Comparison of ENCODE assay signal across 1 cellular context in genomic region chr16:81444448-81445121, GRCh38.
TF ChIP-seq lines count a peak whose summit lies in the region.

Gene CMIP, plus strand, starts transcription at chr16:81444808.

TF ChIP-seq in HepG2, 621 proteins besides CTCF, POLR2A, EP300 and RAD21 (continued from another document):
- TF ChIP-seq ZNF362 (CRISPR knock-in tag; IDR thresholded peaks at IDR 0.05; ENCODE audit: borderline replicate concordance) (no peak), YY1 (IDR thresholded peaks at IDR 0.05; ENCODE audit: insufficient read depth, insufficient replicate concordance, low read depth, low read length) (peak; percentile 64), MZF1 (CRISPR knock-in tag; IDR thresholded peaks at IDR 0.05; ENCODE audit: borderline replicate concordance) (no peak), ZBTB14 (CRISPR knock-in tag; IDR thresholded peaks at IDR 0.05) (peak; percentile 75), ERF (CRISPR knock-in tag; IDR thresholded peaks at IDR 0.05) (no peak), FOXA1 (IDR thresholded peaks at IDR 0.05) (no peak), FOXA1 (CRISPR knock-in tag; IDR thresholded peaks at IDR 0.05) (peak; percentile 51; the same call in 1 of the 2 replicates), NBN (conservative IDR thresholded peaks at IDR 0.05) (no peak), SP1 (IDR thresholded peaks at IDR 0.05) (no peak), SP1 (CRISPR knock-in tag; IDR thresholded peaks at IDR 0.05) (peak; percentile 45; the same call in 1 of the 2 replicates), ZNF770 (CRISPR knock-in tag; IDR thresholded peaks at IDR 0.05) (no peak), GPN1 (CRISPR knock-in tag; IDR thresholded peaks at IDR 0.05; ENCODE audit: borderline replicate concordance) (no peak), ZSCAN31 (CRISPR knock-in tag; IDR thresholded peaks at IDR 0.05; ENCODE audit: low read depth) (no peak), ARID4A (CRISPR knock-in tag; IDR thresholded peaks at IDR 0.05; ENCODE audit: borderline replicate concordance) (0 out of 2 replicates have a peak, but pooled peaks have one; percentile 9), ZBTB1 (CRISPR knock-in tag; IDR thresholded peaks at IDR 0.05; ENCODE audit: borderline replicate concordance) (no peak), ZNF253 (CRISPR knock-in tag; IDR thresholded peaks at IDR 0.05; ENCODE audit: borderline replicate concordance) (no peak), THYN1 (CRISPR knock-in tag; IDR thresholded peaks at IDR 0.05; ENCODE audit: borderline replicate concordance, low read depth) (no peak)
